Comparison of ENCODE assay signal across 10 cellular contexts in the genomic region with DNA sequence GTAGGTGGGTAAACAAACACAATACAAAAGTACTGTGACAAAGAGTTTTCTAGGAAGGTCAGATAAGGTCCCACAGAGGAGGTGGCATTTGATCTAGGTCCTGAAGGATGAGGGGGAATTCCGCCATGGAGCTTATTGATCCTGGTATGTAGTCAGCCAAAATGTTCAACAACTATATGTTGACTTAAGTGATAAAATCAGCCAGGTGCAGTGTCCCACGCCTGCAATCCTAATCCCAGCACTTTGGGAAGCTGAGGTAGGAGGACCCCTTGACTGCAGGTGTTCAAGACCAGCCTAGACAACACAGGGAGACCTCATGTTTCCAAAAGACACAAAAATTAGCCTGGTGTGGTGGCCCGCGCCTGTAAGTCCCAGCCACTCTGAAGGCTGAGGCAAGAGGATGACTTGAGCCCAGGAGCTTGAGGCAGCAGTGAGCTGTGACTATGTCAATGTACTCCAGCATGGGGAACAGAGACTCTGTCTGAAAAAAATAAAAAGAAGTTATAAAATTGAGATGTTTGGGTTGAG. TPM values are rescaled to one million over a fixed set of nuclear protein-coding genes. Genes with fewer than 3 reads are reported as not detected.
DNase-seq lines count a peak whose midpoint lies in the region; ATAC-seq and TF ChIP-seq lines count a peak whose summit lies in the region.
"Had no signal": no experiment of that assay in that cellular context is flagged by ENCODE, and none has a peak within 500 bp of the region (broad histone marks: within the 10 kb centered on the region; RNA-seq: fewer than 3 reads in every experiment).

No MANE protein-coding gene starts in this region.

- H3K27me3 ChIP-seq in smooth muscle cell (ENCODE audit: low read depth) = no peaks in the 10 kb centered on the region
- H3K27me3 ChIP-seq in H7 (ENCODE audit: control insufficient read depth, insufficient read depth, low read length) = no peaks in the 10 kb centered on the region
- H3K27me3 ChIP-seq in tibial artery = no peaks in the 10 kb centered on the region

- no peaks in the 10 kb centered on the region for H3K9me3 ChIP-seq in smooth muscle cell (replicated peaks; ENCODE audit: low read depth)
- no peaks in the 10 kb centered on the region for H3K9me3 ChIP-seq in tibial artery

- no peaks in the 10 kb centered on the region for H3F3A ChIP-seq in smooth muscle cell (ENCODE audit: low read depth)

- TF ChIP-seq CTCF in VCaP (conservative IDR thresholded peaks at IDR 0.05) = no peak
- TF ChIP-seq CTCF in smooth muscle cell (IDR thresholded peaks at IDR 0.05; ENCODE audit: borderline replicate concordance, insufficient read depth, poor library complexity, severe bottlenecking) = no peak
- TF ChIP-seq CTCF in tibial artery (IDR thresholded peaks at IDR 0.05) = no peak

- no peaks in the 10 kb centered on the region for H3K9me3 Mint-ChIP-seq in activated T-cell treated with anti-CD3 and anti-CD28 coated beads, Interleukin-2, amount 50 U/mL, for 24 hours
- H3K9me3 Mint-ChIP-seq: nephron had no signal

- H3K79me2 ChIP-seq in smooth muscle cell (ENCODE audit: low read depth) = no peaks in the 10 kb centered on the region

- peak overlapping the region; percentile 75 for H3K9ac ChIP-seq in smooth muscle cell (ENCODE audit: low read depth)

- no peak overlapping the region for H3K4me3 Mint-ChIP-seq in activated T-cell treated with anti-CD3 and anti-CD28 coated beads, Interleukin-2, amount 50 U/mL, for 24 hours
- H3K4me3 Mint-ChIP-seq: B cell, nephron had no signal

- H3K27ac ChIP-seq in VCaP (peak overlapping the region; percentile 34; the same call in 1 of the 2 replicates), smooth muscle cell (ENCODE audit: low read depth) (peak overlapping the region; percentile 54), tibial artery (no peak overlapping the region)

- peak overlapping the region; percentile 32 for H3K27ac Mint-ChIP-seq in activated T-cell treated with anti-CD3 and anti-CD28 coated beads, Interleukin-2, amount 50 U/mL, for 24 hours
- H3K27ac Mint-ChIP-seq: B cell had no signal

- H3K27me3 Mint-ChIP-seq in activated T-cell treated with anti-CD3 and anti-CD28 coated beads, Interleukin-2, amount 50 U/mL, for 24 hours = no peaks in the 10 kb centered on the region
- H3K27me3 Mint-ChIP-seq: B cell had no signal

- WGBS in smooth muscle cell (ENCODE audit: low lambda C conversion rate) = 87% methylated on average over 4 of the region's 4 CpGs

- H2AFZ ChIP-seq in smooth muscle cell (ENCODE audit: low read depth) = no peak overlapping the region

- H4K20me1 ChIP-seq in smooth muscle cell (ENCODE audit: low read depth) = no peaks in the 10 kb centered on the region

- peak; percentile 23 for ATAC-seq in HG02870 (IDR thresholded peaks at IDR 0.05; ENCODE audit: unreplicated experiment)

- H3K4me1 ChIP-seq in smooth muscle cell (ENCODE audit: low read depth) (no peaks in the 10 kb centered on the region), tibial artery (peaks cover 0 to 6% (median 0%) of the 10 kb centered on the region in 4 donors)

- intact Hi-C loops in tibial artery (cut with DNase I; ENCODE audit: low total_unique reads) = loop anchor here (5.0 kb wide), 1 partner anchor 46 kb away; a partner anchor contains a TSS

- H3K36me3 Mint-ChIP-seq in activated T-cell treated with anti-CD3 and anti-CD28 coated beads, Interleukin-2, amount 50 U/mL, for 24 hours (ENCODE audit: low read depth) = no peaks in the 10 kb centered on the region

- H3K36me3 ChIP-seq in smooth muscle cell (ENCODE audit: low read depth) (no peaks in the 10 kb centered on the region), H7 (replicated peaks; ENCODE audit: control insufficient read depth, insufficient read depth, low read length) (no peaks in the 10 kb centered on the region), tibial artery (no peaks in the 10 kb centered on the region)

- H3K4me3 ChIP-seq in smooth muscle cell (no peak overlapping the region), H7 (ENCODE audit: insufficient read depth, low read depth, low read length) (no peak overlapping the region), tibial artery (no peak overlapping the region)

- H3K4me2 ChIP-seq in smooth muscle cell = peak overlapping the region; percentile 66

- peak; percentile 32 for DNase-seq in activated T-cell treated with anti-CD3 and anti-CD28 coated beads, Interleukin-2, amount 50 U/mL, for 24 hours
- no peak for DNase-seq in activated T-cell treated with anti-CD3 and anti-CD28 coated beads, Interleukin-2, amount 50 U/mL, for 1 hour
- no peak for DNase-seq in smooth muscle cell (lab: John Stamatoyannopoulos, UW; ENCODE audit: unreplicated experiment)
- DNase-seq in HPDE6-E6E7 (ENCODE audit: extremely low spot score) = no peak
- DNase-seq in H7 = no peak
- DNase-seq in tibial artery = no peak

- peaks cover 27% of the 10 kb centered on the region for H3K4me1 Mint-ChIP-seq in activated T-cell treated with anti-CD3 and anti-CD28 coated beads, Interleukin-2, amount 50 U/mL, for 24 hours (ENCODE audit: low read depth)
- H3K4me1 Mint-ChIP-seq: nephron had no signal

RNA-seq across cellular contexts. Expression of a gene that starts 46.4 kb away (rescaled TPM):
- total RNA-seq in smooth muscle cell = 34.2 and 34.5 TPM in 2 replicates
- 59.4 and 63.9 TPM in 2 replicates for polyA plus RNA-seq in smooth muscle cell
- 83.5 and 95.0 TPM in 2 replicates for total RNA-seq in H7 (2014; rRNA removed; shearing (Covaris generic))

RNA-seq across cellular contexts. Expression of a gene that starts 56.8 kb away (rescaled TPM):
- total RNA-seq in smooth muscle cell = 24.8 and 28.5 TPM in 2 replicates
- polyA plus RNA-seq in smooth muscle cell = 4.0 and 10.1 TPM in 2 replicates
- total RNA-seq in H7 (2014; rRNA removed; shearing (Covaris generic)) = 21.4 and 35.7 TPM in 2 replicates

Comparison
In these comparisons a context has a peak if more than half of its experiments do, and no peak if none do; other contexts are left out.
1. H3K27ac ChIP-seq: peak in VCaP (single experiment) and smooth muscle cell (single experiment); none in tibial artery (0 of 2).